In genomic region chr6:147078602-147079001, GRCh38 we compare ENCODE assay signal across 30 cellular contexts.
DNase-seq lines count a peak whose midpoint lies in the region; ATAC-seq and TF ChIP-seq lines count a peak whose summit lies in the region.
"Had no signal": no experiment of that assay in that cellular context is flagged by ENCODE, and none has a peak within 500 bp of the region (broad histone marks: within the 10 kb centered on the region; RNA-seq: fewer than 3 reads in every experiment).

No MANE protein-coding gene starts in this region.

- no peak for TF ChIP-seq CTCF in fibroblast of villous mesenchyme (IDR thresholded peaks at IDR 0.05; ENCODE audit: insufficient read depth, low read depth, low read length)

- ATAC-seq in GM21717 (IDR thresholded peaks at IDR 0.05; ENCODE audit: unreplicated experiment) = no peak
- ATAC-seq in GM18502 (IDR thresholded peaks at IDR 0.05; ENCODE audit: poor library complexity, unreplicated experiment) = no peak
- ATAC-seq: right cardiac atrium had no signal

- no peak overlapping the region for H3K27ac ChIP-seq in substantia nigra (ENCODE audit: low read depth, low read length, poor library complexity, severe bottlenecking)
- H3K27ac ChIP-seq: 22Rv1, adrenal gland, PC-9, tibial artery had no signal

- DNase-seq in DMS53 (lab: John Stamatoyannopoulos, UW) (peak; percentile 32), DMS53 treated with DMSO at 0.1 percent for 48 hours (lab: John Stamatoyannopoulos, UW; ENCODE audit: unreplicated experiment) (no peak), amniotic epithelial cell (ENCODE audit: low read depth) (peak; percentile 12), fibroblast of villous mesenchyme (ENCODE audit: low read depth) (peak; percentile 27), iPS-NIHi7 (ENCODE audit: extremely low spot score) (no peak), substantia nigra (lab: John Stamatoyannopoulos, UW) (no peak)
- DNase-seq: activated CD4-positive, alpha-beta memory T cell treated with anti-CD3 and anti-CD28 coated beads, Interleukin-2, amount 10 ng/mL, durations not matched to agents 7 days and 5 days; activated CD4-positive, alpha-beta T cell treated with anti-CD3 and anti-CD28 coated beads for 1 hour; activated CD8-positive, alpha-beta memory T cell treated with anti-CD3 and anti-CD28 coated beads, Interleukin-2, amount 50 U/mL, for 4 hours; activated naive CD4-positive, alpha-beta T cell treated with anti-CD3 and anti-CD28 coated beads for 36 hours; adrenal gland; Caco-2; DND-41; effector CD4-positive, alpha-beta T cell; GOT3; KG1; kidney; NCI-H1417; NCI-H2029 treated with DMSO at 0.1 percent for 48 hours; NCI-H226; NCI-H526 treated with DMSO at 0.1 percent for 48 hours; PC-9; right cardiac atrium; SK-N-SH; stimulated activated CD4-positive, alpha-beta T cell treated with anti-CD3 and anti-CD28 coated beads, Interleukin-1b, Interleukin-23, amount 100 ng/mL, for 48 hours; tibial artery had no signal

- no peak overlapping the region for H3K4me3 ChIP-seq in fibroblast of villous mesenchyme (ENCODE audit: low read depth, low read length)
- H3K4me3 ChIP-seq: adrenal gland, PC-9, smooth muscle cell, tibial artery had no signal

Comparison
In these comparisons a context has a peak if more than half of its experiments do, and no peak if none do; other contexts are left out.
1. DNase-seq: peak in DMS53 (single experiment), amniotic epithelial cell (single experiment) and fibroblast of villous mesenchyme (single experiment); none in DMS53 treated with DMSO at 0.1 percent for 48 hours (single experiment), iPS-NIHi7 (single experiment) and substantia nigra (0 of 49).